8 cellular contexts compared by ENCODE assay signal in the genomic region with DNA sequence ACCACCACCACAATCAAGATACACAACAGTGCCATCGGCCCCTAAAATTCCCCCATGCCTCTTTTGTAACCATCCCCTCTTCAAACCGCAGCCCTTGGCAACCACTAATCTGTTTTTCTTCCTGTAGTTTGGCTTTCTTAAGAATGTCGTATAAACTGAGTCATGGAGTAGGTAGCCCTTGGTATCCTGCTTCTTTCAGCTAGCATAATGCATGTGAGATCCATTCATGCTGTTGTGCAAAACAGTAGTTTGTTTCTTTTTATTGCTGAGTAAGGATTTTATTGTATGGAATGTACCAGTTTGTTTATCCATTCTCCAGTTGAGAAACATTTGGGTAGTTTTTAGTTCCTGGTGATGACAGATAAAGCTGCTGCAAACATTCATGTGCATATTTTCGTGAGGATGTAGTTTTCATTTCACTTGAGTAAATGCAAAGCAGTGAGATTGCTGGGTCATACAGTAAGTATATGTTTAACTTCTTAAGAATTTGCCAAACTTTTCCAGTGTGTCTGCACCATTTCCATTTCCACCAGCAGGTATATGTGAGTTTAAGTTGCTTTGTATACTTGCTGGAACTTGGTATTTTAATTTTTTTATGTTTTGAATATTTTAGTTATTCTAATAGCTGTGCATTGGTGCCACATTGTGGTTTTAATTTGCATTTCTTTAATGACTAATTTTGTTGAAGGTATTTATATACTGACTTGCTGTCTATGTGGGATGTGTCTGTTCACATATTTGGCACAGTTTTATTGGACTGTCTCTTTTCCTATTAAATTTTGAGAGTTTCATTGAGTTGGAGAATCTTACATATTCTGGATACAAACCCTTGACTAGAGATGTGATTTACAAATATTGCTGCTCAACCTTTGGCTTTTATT.
DNase-seq lines count a peak whose midpoint lies in the region; ATAC-seq, FAIRE-seq and TF ChIP-seq lines count a peak whose summit lies in the region.

No MANE protein-coding gene starts in this region.

- H3K27me3 ChIP-seq in K562 (ENCODE audit: control insufficient read depth in 2 of 2, insufficient read depth in 2 of 2, low read length in 2 of 2) (no peaks in the 10 kb centered on the region), skeletal muscle satellite cell (ENCODE audit: control insufficient read depth, insufficient read depth, low read length) (no peaks in the 10 kb centered on the region)

- in situ Hi-C loops in K562 (cut with MboI), result no loop called here

- H3K4me2 ChIP-seq in K562 (ENCODE audit: insufficient read depth, low read length) (no peak overlapping the region), skeletal muscle satellite cell (ENCODE audit: low read length) (peak overlapping the region; percentile 59)

- no peak for TF ChIP-seq EP300 in K562 (IDR thresholded peaks at IDR 0.05; ENCODE audit: low read length)

- no peaks in the 10 kb centered on the region for H3K27me3 Mint-ChIP-seq in activated CD4-positive, alpha-beta T cell treated with anti-CD3 and anti-CD28 coated beads, Interleukin-2, amount 10 ng/mL, durations not matched to agents 24 days and 14 days
- no peaks in the 10 kb centered on the region for H3K27me3 Mint-ChIP-seq in progenitor cell of endocrine pancreas

- POLR2A ChIA-PET in K562 (lab: Yijun Ruan, JAX), result no interaction called here

- ATAC-seq in K562 (no peak), GM21367 (IDR thresholded peaks at IDR 0.05; ENCODE audit: unreplicated experiment) (no peak)

- H3K4me3 ChIP-seq in K562 (no peak overlapping the region), skeletal muscle satellite cell (ENCODE audit: low read length) (peak overlapping the region; percentile 35)

- H3K9me3 ChIP-seq in K562 (replicated peaks; ENCODE audit: control insufficient read depth, insufficient read depth, low read depth, low read length) (no peaks in the 10 kb centered on the region), skeletal muscle satellite cell (replicated peaks; ENCODE audit: low read length) (no peaks in the 10 kb centered on the region)

- peak; percentile 38 for DNase-seq in activated CD4-positive, alpha-beta T cell treated with anti-CD3 and anti-CD28 coated beads, Interleukin-2, amount 10 ng/mL, durations not matched to agents 24 days and 14 days
- no peak for DNase-seq in activated CD4-positive, alpha-beta T cell treated with anti-CD3 and anti-CD28 coated beads, Interleukin-2, amount 50 U/mL, for 48 hours
- peak; percentile 76 for DNase-seq in HT1080 (ENCODE audit: low read depth)
- DNase-seq in K562 (ENCODE audit: extremely low read depth in 1 of 4, low spot score in 3 of 4), result no peak
- DNase-seq in DMS79 (lab: John Stamatoyannopoulos, UW), result no peak
- no peak for DNase-seq in progenitor cell of endocrine pancreas (ENCODE audit: low spot score, unreplicated experiment)

- H3K27ac ChIP-seq in K562 (ENCODE audit: extremely low read depth, low read depth, low read length), result no peak overlapping the region

- no peak overlapping the region for H3K27ac Mint-ChIP-seq in activated CD4-positive, alpha-beta T cell treated with anti-CD3 and anti-CD28 coated beads, Interleukin-2, amount 10 ng/mL, durations not matched to agents 24 days and 14 days
- no peak overlapping the region for H3K27ac Mint-ChIP-seq in progenitor cell of endocrine pancreas

- H2AFZ ChIP-seq in K562 (ENCODE audit: low read depth, low read length), result no peak overlapping the region

- no peaks in the 10 kb centered on the region for H4K20me1 ChIP-seq in K562 (replicated peaks; ENCODE audit: control insufficient read depth, insufficient read depth, low read length)

- no TSS peak for BruUV-seq in K562 (replicated peaks; lab: Mats Ljungman, UMichigan)

- no peaks in the 10 kb centered on the region for H3K9me3 Mint-ChIP-seq in activated CD4-positive, alpha-beta T cell treated with anti-CD3 and anti-CD28 coated beads, Interleukin-2, amount 10 ng/mL, durations not matched to agents 24 days and 14 days
- H3K9me3 Mint-ChIP-seq in progenitor cell of endocrine pancreas (ENCODE audit: low read depth), result peaks cover 6% of the 10 kb centered on the region

- CTCF ChIA-PET in K562 (lab: Yijun Ruan, JAX; ENCODE audit: low intra/inter-chr PET ratio), result no interaction called here

- no peaks in the 10 kb centered on the region for H3K79me2 ChIP-seq in K562 (ENCODE audit: control insufficient read depth, insufficient read depth, low read length)

- no peak for FAIRE-seq in K562 (lab: Jason Lieb, UNC)

- 0% methylated on average over 4 of the region's 4 CpGs for WGBS in K562 (ENCODE audit: insufficient coverage, low coverage, missing lambda C conversion rate)

- TF ChIP-seq RAD21 in K562 (CRISPR knock-in tag; conservative IDR thresholded peaks at IDR 0.05 in 1 of 2, IDR thresholded peaks at IDR 0.05 in 1 of 2), result no peak

- H3K9ac ChIP-seq in K562 (ENCODE audit: insufficient read depth in 1 of 2, low read depth in 2 of 2, low read length in 2 of 2), result no peak overlapping the region
- H3K9ac ChIP-seq in skeletal muscle satellite cell (ENCODE audit: low read depth, low read length), result peak overlapping the region; percentile 29

- intact Hi-C loops in activated CD4-positive, alpha-beta T cell treated with anti-CD3 and anti-CD28 coated beads, Interleukin-2, amount 10 ng/mL, durations not matched to agents 24 days and 14 days (cut with micrococcal nuclease), result no loop called here
- intact Hi-C loops in K562 (cut with micrococcal nuclease), result no loop called here

- H3K4me1 ChIP-seq in K562 (replicated peaks in 1 of 2; ENCODE audit: control insufficient read depth in 2 of 2, insufficient read depth in 2 of 2, low read length in 2 of 2) (no peaks in the 10 kb centered on the region), skeletal muscle satellite cell (ENCODE audit: control insufficient read depth, insufficient read depth, low read length) (peaks cover 7% of the 10 kb centered on the region)

- H3K36me3 ChIP-seq in K562 (ENCODE audit: control insufficient read depth, insufficient read depth, low read length), result no peaks in the 10 kb centered on the region
- no peaks in the 10 kb centered on the region for H3K36me3 ChIP-seq in skeletal muscle satellite cell (ENCODE audit: insufficient read depth, low read length)

- H3K9me1 ChIP-seq in K562 (ENCODE audit: control insufficient read depth, insufficient read depth, low read length), result no peaks in the 10 kb centered on the region

- no peaks in the 10 kb centered on the region for H3K4me1 Mint-ChIP-seq in activated CD4-positive, alpha-beta T cell treated with anti-CD3 and anti-CD28 coated beads, Interleukin-2, amount 10 ng/mL, durations not matched to agents 24 days and 14 days
- no peaks in the 10 kb centered on the region for H3K4me1 Mint-ChIP-seq in progenitor cell of endocrine pancreas (ENCODE audit: low read depth)

- H3K36me3 Mint-ChIP-seq in activated CD4-positive, alpha-beta T cell treated with anti-CD3 and anti-CD28 coated beads, Interleukin-2, amount 10 ng/mL, durations not matched to agents 24 days and 14 days (ENCODE audit: low read depth), result no peaks in the 10 kb centered on the region
- H3K36me3 Mint-ChIP-seq in progenitor cell of endocrine pancreas (ENCODE audit: insufficient read depth), result peaks cover 2% of the 10 kb centered on the region

- H3K4me3 Mint-ChIP-seq in activated CD4-positive, alpha-beta T cell treated with anti-CD3 and anti-CD28 coated beads, Interleukin-2, amount 10 ng/mL, durations not matched to agents 24 days and 14 days, result no peak overlapping the region
- no peak overlapping the region for H3K4me3 Mint-ChIP-seq in progenitor cell of endocrine pancreas (ENCODE audit: low read depth)

- no peak for TF ChIP-seq POLR2A in K562 (conservative IDR thresholded peaks at IDR 0.05)

- TF ChIP-seq CTCF in K562 (IDR thresholded peaks at IDR 0.05 in 2 of 3, conservative IDR thresholded peaks at IDR 0.05 in 1 of 3; ENCODE audit: insufficient read depth in 2 of 3, low read depth in 1 of 3, low read length in 3 of 3) (no peak), progenitor cell of endocrine pancreas (IDR thresholded peaks at IDR 0.05; ENCODE audit: unreplicated experiment) (no peak)

TF ChIP-seq in K562, 482 proteins besides CTCF, POLR2A, EP300 and RAD21 (continues in another document):
- TF ChIP-seq TCF3 (CRISPR knock-in tag; IDR thresholded peaks at IDR 0.05) (no peak), ZNF316 (IDR thresholded peaks at IDR 0.05) (peak; percentile 91), PPARD (CRISPR knock-in tag; IDR thresholded peaks at IDR 0.05) (no peak), ATF2 (CRISPR knock-in tag; IDR thresholded peaks at IDR 0.05) (no peak), ZKSCAN3 (CRISPR knock-in tag; IDR thresholded peaks at IDR 0.05) (no peak), ZNF174 (CRISPR knock-in tag; IDR thresholded peaks at IDR 0.05) (no peak), HNRNPL (IDR thresholded peaks at IDR 0.05; ENCODE audit: low read depth, low read length) (no peak), HEY1 (CRISPR knock-in tag; IDR thresholded peaks at IDR 0.05; ENCODE audit: borderline replicate concordance) (no peak), ZNF354B (CRISPR knock-in tag; IDR thresholded peaks at IDR 0.05) (no peak), KAT2B (IDR thresholded peaks at IDR 0.05; ENCODE audit: low read depth, low read length) (no peak), MAFF (IDR thresholded peaks at IDR 0.05; ENCODE audit: low read length) (peak; percentile 89), RAD51 (IDR thresholded peaks at IDR 0.05; ENCODE audit: borderline replicate concordance, low read depth) (no peak), HMG20A (CRISPR knock-in tag; conservative IDR thresholded peaks at IDR 0.05) (no peak), PTTG1 (tag; IDR thresholded peaks at IDR 0.05; ENCODE audit: low read depth) (no peak)
- TF ChIP-seq, protein P1, sequence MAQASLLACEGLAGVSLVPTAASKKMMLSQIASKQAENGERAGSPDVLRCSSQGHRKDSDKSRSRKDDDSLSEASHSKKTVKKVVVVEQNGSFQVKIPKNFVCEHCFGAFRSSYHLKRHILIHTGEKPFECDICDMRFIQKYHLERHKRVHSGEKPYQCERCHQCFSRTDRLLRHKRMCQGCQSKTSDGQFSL (CRISPR knock-in tag; IDR thresholded peaks at IDR 0.05), result no peak
- TF ChIP-seq, protein P1 (tag; IDR thresholded peaks at IDR 0.05), result no peak

Comparison
In these comparisons a context has a peak if more than half of its experiments do, and no peak if none do; other contexts are left out.
1. DNase-seq: peak in activated CD4-positive, alpha-beta T cell treated with anti-CD3 and anti-CD28 coated beads, Interleukin-2, amount 10 ng/mL, durations not matched to agents 24 days and 14 days (single experiment) and HT1080 (single experiment); none in activated CD4-positive, alpha-beta T cell treated with anti-CD3 and anti-CD28 coated beads, Interleukin-2, amount 50 U/mL, for 48 hours (0 of 2), K562 (0 of 4), DMS79 (single experiment) and progenitor cell of endocrine pancreas (single experiment).